2 cellular contexts compared by ENCODE assay signal in genomic region chr20:62138204-62138543, GRCh38.
TF ChIP-seq lines count a peak whose summit lies in the region.

No MANE protein-coding gene starts in this region.

TF ChIP-seq in HEK293, 187 proteins besides CTCF, POLR2A, EP300 and RAD21:
- TF ChIP-seq ZFHX2 (tag by site-specific recombination; conservative IDR thresholded peaks at IDR 0.05) (no peak), ZNF670 (tag by site-specific recombination; IDR thresholded peaks at IDR 0.05; ENCODE audit: low read depth) (no peak), REST (tag by site-specific recombination; IDR thresholded peaks at IDR 0.05) (peak; percentile 88)
- TF ChIP-seq, protein P1, sequence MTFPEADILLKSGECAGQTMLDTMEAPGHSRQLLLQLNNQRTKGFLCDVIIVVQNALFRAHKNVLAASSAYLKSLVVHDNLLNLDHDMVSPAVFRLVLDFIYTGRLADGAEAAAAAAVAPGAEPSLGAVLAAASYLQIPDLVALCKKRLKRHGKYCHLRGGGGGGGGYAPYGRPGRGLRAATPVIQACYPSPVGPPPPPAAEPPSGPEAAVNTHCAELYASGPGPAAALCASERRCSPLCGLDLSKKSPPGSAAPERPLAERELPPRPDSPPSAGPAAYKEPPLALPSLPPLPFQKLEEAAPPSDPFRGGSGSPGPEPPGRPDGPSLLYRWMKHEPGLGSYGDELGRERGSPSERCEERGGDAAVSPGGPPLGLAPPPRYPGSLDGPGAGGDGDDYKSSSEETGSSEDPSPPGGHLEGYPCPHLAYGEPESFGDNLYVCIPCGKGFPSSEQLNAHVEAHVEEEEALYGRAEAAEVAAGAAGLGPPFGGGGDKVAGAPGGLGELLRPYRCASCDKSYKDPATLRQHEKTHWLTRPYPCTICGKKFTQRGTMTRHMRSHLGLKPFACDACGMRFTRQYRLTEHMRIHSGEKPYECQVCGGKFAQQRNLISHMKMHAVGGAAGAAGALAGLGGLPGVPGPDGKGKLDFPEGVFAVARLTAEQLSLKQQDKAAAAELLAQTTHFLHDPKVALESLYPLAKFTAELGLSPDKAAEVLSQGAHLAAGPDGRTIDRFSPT (tag by site-specific recombination; IDR thresholded peaks at IDR 0.05) = no peak
- TF ChIP-seq, protein P2, sequence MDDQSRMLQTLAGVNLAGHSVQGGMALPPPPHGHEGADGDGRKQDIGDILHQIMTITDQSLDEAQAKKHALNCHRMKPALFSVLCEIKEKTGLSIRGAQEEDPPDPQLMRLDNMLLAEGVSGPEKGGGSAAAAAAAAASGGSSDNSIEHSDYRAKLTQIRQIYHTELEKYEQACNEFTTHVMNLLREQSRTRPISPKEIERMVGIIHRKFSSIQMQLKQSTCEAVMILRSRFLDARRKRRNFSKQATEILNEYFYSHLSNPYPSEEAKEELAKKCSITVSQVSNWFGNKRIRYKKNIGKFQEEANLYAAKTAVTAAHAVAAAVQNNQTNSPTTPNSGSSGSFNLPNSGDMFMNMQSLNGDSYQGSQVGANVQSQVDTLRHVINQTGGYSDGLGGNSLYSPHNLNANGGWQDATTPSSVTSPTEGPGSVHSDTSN (CRISPR knock-in tag; IDR thresholded peaks at IDR 0.05) = no peak

TF ChIP-seq in K562, 482 proteins besides CTCF, POLR2A, EP300 and RAD21:
- no peak for TF ChIP-seq ETV5 (CRISPR knock-in tag; IDR thresholded peaks at IDR 0.05; ENCODE audit: low read depth)
- 0 out of 2 replicates have a peak, but pooled peaks have one; percentile 5 for TF ChIP-seq SUPT5H (IDR thresholded peaks at IDR 0.05)
- no peak for TF ChIP-seq MCM3 (IDR thresholded peaks at IDR 0.05)
- TF ChIP-seq POLR2AphosphoS2 (IDR thresholded peaks at IDR 0.05; ENCODE audit: low read length) = 0 out of 2 replicates have a peak, but pooled peaks have one; percentile 33
- no peak for TF ChIP-seq HDGF (IDR thresholded peaks at IDR 0.05)
- TF ChIP-seq POLR2G (IDR thresholded peaks at IDR 0.05; ENCODE audit: low read depth, low read length) = peak; percentile 53; the same call in 1 of the 2 replicates
- TF ChIP-seq RNF219 (CRISPR knock-in tag; IDR thresholded peaks at IDR 0.05) = no peak
- no peak for TF ChIP-seq ZNF431 (CRISPR knock-in tag; IDR thresholded peaks at IDR 0.05)
- no peak for TF ChIP-seq IRF2 (CRISPR knock-in tag; IDR thresholded peaks at IDR 0.05)
- no peak for TF ChIP-seq ZEB2 (IDR thresholded peaks at IDR 0.05)
- peak; percentile 30 for TF ChIP-seq RBM22 (IDR thresholded peaks at IDR 0.05; ENCODE audit: low read depth, low read length, poor library complexity, severe bottlenecking)
